3 cellular contexts compared by ENCODE assay signal in genomic region chr15:77969055-77969454, GRCh38.
"Had no signal": no experiment of that assay in that cellular context is flagged by ENCODE, and none has a peak within 500 bp of the region (broad histone marks: within the 10 kb centered on the region; RNA-seq: fewer than 3 reads in every experiment).

No MANE protein-coding gene starts in this region.

- ATAC-seq: GM12878 had no signal

- DNase-seq: GDM1, GF-D8 had no signal

- H3K4me3 ChIP-seq: GM12878 had no signal
